Comparison of ENCODE assay signal across 14 cellular contexts in the genomic region with DNA sequence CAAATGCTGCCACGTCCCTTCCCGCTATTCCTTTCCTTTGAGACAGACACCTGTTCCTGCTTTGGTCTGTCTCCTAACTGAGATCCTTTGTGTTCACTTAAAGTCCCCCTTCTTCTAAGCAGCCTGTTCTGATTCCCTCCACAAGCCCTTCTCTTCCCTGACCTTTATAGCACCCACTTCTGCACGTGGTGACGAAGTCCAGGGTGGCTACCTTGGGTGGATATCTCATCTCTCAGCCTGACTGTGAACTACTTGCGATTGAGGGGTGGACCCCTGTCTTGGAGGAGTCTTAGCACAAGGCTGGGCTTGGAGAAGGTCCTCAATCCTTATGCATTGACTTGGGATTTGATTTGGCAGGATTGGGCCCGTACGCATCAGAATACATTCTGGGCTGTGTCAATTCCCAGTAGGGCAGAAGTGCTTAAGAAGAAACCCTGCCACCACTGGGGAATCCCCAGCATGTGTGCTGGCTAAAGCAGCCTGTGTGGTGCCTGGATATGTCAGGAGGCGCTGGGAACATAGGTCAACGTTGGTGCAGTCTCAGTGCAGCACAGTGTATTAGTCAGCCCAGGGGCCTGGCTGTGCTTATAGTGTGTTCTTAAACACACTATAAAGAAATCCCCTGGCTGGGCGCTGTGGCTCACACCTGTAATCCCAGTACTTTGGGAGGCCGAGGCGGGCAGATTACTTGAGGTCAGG. TPM values are rescaled to one million over a fixed set of nuclear protein-coding genes. Genes with fewer than 3 reads are reported as not detected.
DNase-seq lines count a peak whose midpoint lies in the region; ATAC-seq, FAIRE-seq and TF ChIP-seq lines count a peak whose summit lies in the region.
"Had no signal": no experiment of that assay in that cellular context is flagged by ENCODE, and none has a peak within 500 bp of the region (broad histone marks: within the 10 kb centered on the region; RNA-seq: fewer than 3 reads in every experiment).

No MANE protein-coding gene starts in this region.

- H3K27me3 ChIP-seq in H9 (ENCODE audit: insufficient read depth, low read length) (no peaks in the 10 kb centered on the region), GM12878 (replicated peaks in 1 of 2; ENCODE audit: control insufficient read depth in 2 of 2, insufficient read depth in 2 of 2, low read length in 1 of 2) (no peaks in the 10 kb centered on the region), thyroid gland (no peaks in the 10 kb centered on the region)
- H3K27me3 ChIP-seq: BE2C had no signal

- TF ChIP-seq CTCF in A549 (IDR thresholded peaks at IDR 0.05) (no peak), H9 (conservative IDR thresholded peaks at IDR 0.05) (no peak), GM12878 (IDR thresholded peaks at IDR 0.05 in 2 of 3, conservative IDR thresholded peaks at IDR 0.05 in 1 of 3; ENCODE audit: control insufficient read depth in 2 of 3, extremely low read depth in 1 of 3, insufficient read depth in 1 of 3, low read depth in 3 of 3, low read length in 3 of 3) (no peak), GM13976 (IDR thresholded peaks at IDR 0.05; ENCODE audit: borderline replicate concordance, control extremely low read depth, extremely low read depth, insufficient read depth, missing control alignments) (no peak), thyroid gland (IDR thresholded peaks at IDR 0.05) (no peak)

- CTCF ChIA-PET in A549 (lab: Yijun Ruan, JAX) = interaction anchor here (1.0 to 3.4 kb wide), 8 partner anchors 8 to 712 kb away, joined by 3 to 16 read pairs (median 3); no protein-coding TSS in a partner anchor
- CTCF ChIA-PET in GM12878 (lab: Yijun Ruan, JAX) = interaction anchor here (1.0 to 1.2 kb wide), 4 partner anchors 9 to 159 kb away, joined by 3 to 4 read pairs (median 3); no protein-coding TSS in a partner anchor

- H3K4me1 ChIP-seq in A549 (peaks cover 95% of the 10 kb centered on the region), H9 (ENCODE audit: insufficient read depth, low read length) (no peaks in the 10 kb centered on the region), GM12878 (ENCODE audit: control insufficient read depth, insufficient read depth, low read length) (peaks cover 6% of the 10 kb centered on the region), thyroid gland (peaks cover 0 to 24% of the 10 kb centered on the region in 2 donors)

- H3K36me3 ChIP-seq in GM12878 (ENCODE audit: control insufficient read depth in 2 of 2, insufficient read depth in 2 of 2, low read length in 1 of 2) (no peaks in the 10 kb centered on the region), thyroid gland (no peaks in the 10 kb centered on the region)
- H3K36me3 ChIP-seq: BE2C had no signal

- no peak overlapping the region for H4K8ac ChIP-seq in H9 (replicated peaks; ENCODE audit: insufficient read length, low read depth, low read length)

- no peaks in the 10 kb centered on the region for H3K23me2 ChIP-seq in H9 (ENCODE audit: insufficient read length, low read depth, low read length, poor library complexity, severe bottlenecking)

- peak overlapping the region in 2 of 3 experiments; percentile 7 to 31; a peak in 2 of 7 replicates for H3K27ac Mint-ChIP-seq in H9

- peaks cover 4% of the 10 kb centered on the region for H4K20me1 ChIP-seq in H9 (ENCODE audit: control insufficient read depth, insufficient read depth, insufficient read length)
- H4K20me1 ChIP-seq in GM12878 (ENCODE audit: control insufficient read depth, insufficient read depth) = no peaks in the 10 kb centered on the region

- FAIRE-seq in A549 (lab: Jason Lieb, UNC) = peak; percentile 7
- FAIRE-seq in GM12878 (lab: Jason Lieb, UNC) = no peak

- no peaks in the 10 kb centered on the region; the same call in none of the 2 replicates for H3K27me3 Mint-ChIP-seq in H9 (ENCODE audit: low read depth)

- H3K23ac ChIP-seq in H9 (ENCODE audit: insufficient read length, low read depth, low read length) = no peak overlapping the region

- H3K4me2 ChIP-seq in A549 (peak overlapping the region; percentile 26), H9 (ENCODE audit: insufficient read depth, insufficient read length, low read length) (no peak overlapping the region), GM12878 (ENCODE audit: control insufficient read depth, insufficient read depth) (no peak overlapping the region)

- intact Hi-C loops in GM12878 (cut with micrococcal nuclease; ENCODE audit: unreplicated experiment) (no loop called here), thyroid gland (cut with DNase I) (no loop called here)

- H3K79me1 ChIP-seq in H9 (ENCODE audit: insufficient read depth, low read depth, low read length, poor library complexity, severe bottlenecking) = no peaks in the 10 kb centered on the region

- no peak overlapping the region for H2BK5ac ChIP-seq in H9 (ENCODE audit: insufficient read length, low read length)

- peak overlapping the region; percentile 85 to 96 for H3K27ac ChIP-seq in A549
- no peak overlapping the region for H3K27ac ChIP-seq in H9 (ENCODE audit: insufficient read length, low read depth, low read length)
- no peak overlapping the region for H3K27ac ChIP-seq in GM12878 (ENCODE audit: control insufficient read depth, insufficient read depth)
- H3K27ac ChIP-seq in thyroid gland = no peak overlapping the region
- H3K27ac ChIP-seq: VCaP had no signal

- 48% methylated on average over 12 of the region's 12 CpGs for WGBS in A549 (ENCODE audit: missing lambda C conversion rate)
- whole genome bisulfite sequencing in H9 (ENCODE audit: extremely low coverage, insufficient read length, low lambda C conversion rate) = no CpG with 5 or more reads among the region's 12 CpGs
- WGBS in GM12878 (ENCODE audit: insufficient coverage, insufficient replicate concordance, low lambda C conversion rate, missing lambda C conversion rate) = 29% methylated on average over 12 of the region's 12 CpGs
- 85 to 92% methylated on average over 11 of the region's 12 CpGs for WGBS in thyroid gland, 2 donors

- in situ Hi-C loops in GM12878 (cut with MboI) (no loop called here), GM13976 (cut with MboI; ENCODE audit: low sequenced_read_pairs, unreplicated experiment) (no loop called here)

- no peak overlapping the region for H3K14ac ChIP-seq in H9 (ENCODE audit: insufficient read depth, low read length)

- RAD21 ChIA-PET in GM12878 (lab: Charles Lee; ENCODE audit: unreplicated experiment) = no interaction called here

- H3K4me1 Mint-ChIP-seq in H9 = peaks cover 16 to 25% of the 10 kb centered on the region in 2 experiments

- H3K9ac ChIP-seq in H9 (ENCODE audit: extremely low read depth, insufficient read length, low read length) = no peak overlapping the region
- no peak overlapping the region for H3K9ac ChIP-seq in GM12878 (ENCODE audit: control insufficient read depth, insufficient read depth, low read length)

- no peak overlapping the region for H3K56ac ChIP-seq in H9 (ENCODE audit: insufficient read length, low read depth, low read length)

- H3K4me3 ChIP-seq in A549 = no peak overlapping the region
- H3K4me3 ChIP-seq in GM12878 = no peak overlapping the region
- H3K4me3 ChIP-seq in thyroid gland (replicated peaks in 1 of 3) = no peak overlapping the region

- no peak overlapping the region for H3T11ph ChIP-seq in H9 (ENCODE audit: low read length)

- H4K5ac ChIP-seq in H9 (ENCODE audit: insufficient read length, low read depth, low read length) = no peak overlapping the region

- SMC1A ChIA-PET in GM12878 (lab: Charles Lee; ENCODE audit: uncharacterized antibody, unreplicated experiment) = no interaction called here

- no peak overlapping the region for H2AFZ ChIP-seq in H9 (ENCODE audit: low read length)
- no peak overlapping the region for H2AFZ ChIP-seq in GM12878 (ENCODE audit: control insufficient read depth, low read depth, low read length)

- no peak overlapping the region for H4K91ac ChIP-seq in H9 (ENCODE audit: insufficient read length, low read depth, low read length)

- no peak overlapping the region for H3K4me3 Mint-ChIP-seq in H9
- H3K4me3 Mint-ChIP-seq: activated T-cell treated with anti-CD3 and anti-CD28 coated beads, Interleukin-2, amount 50 U/mL, for 4 hours had no signal

- no peak overlapping the region for H2BK15ac ChIP-seq in H9 (ENCODE audit: low read depth, low read length)

- H3K79me2 ChIP-seq in H9 (ENCODE audit: insufficient read depth, low read length) (no peaks in the 10 kb centered on the region), GM12878 (ENCODE audit: control insufficient read depth, insufficient read depth, low read length) (no peaks in the 10 kb centered on the region)

- no peak overlapping the region for H2AK5ac ChIP-seq in H9 (ENCODE audit: insufficient read length, low read length)

- H3K36me3 Mint-ChIP-seq in H9 (ENCODE audit: insufficient read depth in 1 of 3, low read depth in 3 of 3) = no peaks in the 10 kb centered on the region

- H2BK120ac ChIP-seq in H9 (ENCODE audit: low read depth, low read length, poor library complexity, severe bottlenecking) = no peak overlapping the region

- no peak overlapping the region for H2BK12ac ChIP-seq in H9 (ENCODE audit: insufficient read length, low read depth, low read length)

- TF ChIP-seq RAD21 in A549 (conservative IDR thresholded peaks at IDR 0.05 in 1 of 2, IDR thresholded peaks at IDR 0.05 in 1 of 2) (no peak), GM12878 (IDR thresholded peaks at IDR 0.05; ENCODE audit: insufficient read depth, low read depth, low read length) (no peak)

- POLR2A ChIA-PET in A549 (lab: Yijun Ruan, JAX) = no interaction called here
- POLR2A ChIA-PET in GM12878 (lab: Charles Lee) = no interaction called here

- H3K9me3 Mint-ChIP-seq in H9 = no peaks in the 10 kb centered on the region
- H3K9me3 Mint-ChIP-seq: activated T-cell treated with anti-CD3 and anti-CD28 coated beads, Interleukin-2, amount 50 U/mL, for 4 hours had no signal

- peak; percentile 57 to 83 for DNase-seq in A549 (ENCODE audit: low read depth in 1 of 2, low spot score in 1 of 2)
- DNase-seq in H9 = no peak
- DNase-seq in GM12878 (ENCODE audit: low read depth, low spot score) = no peak
- DNase-seq in islet precursor cell = peak; percentile 78
- no peak for DNase-seq in GM13976 (ENCODE audit: low spot score)
- DNase-seq in NCI-H524 treated with DMSO at 0.1 percent for 48 hours (lab: John Stamatoyannopoulos, UW) = no peak
- DNase-seq in NCI-H446 (lab: John Stamatoyannopoulos, UW) = no peak
- no peak for DNase-seq in thyroid gland
- DNase-seq: activated T-cell treated with anti-CD3 and anti-CD28 coated beads, Interleukin-2, amount 50 U/mL, for 4 hours; BE2C; cerebellar nuclear complex; head of caudate nucleus; OCI-M1 had no signal

- H3K9me3 ChIP-seq in A549 = no peaks in the 10 kb centered on the region
- no peaks in the 10 kb centered on the region for H3K9me3 ChIP-seq in H9 (ENCODE audit: control insufficient read depth, low read depth, low read length)
- no peaks in the 10 kb centered on the region for H3K9me3 ChIP-seq in GM12878 (replicated peaks; ENCODE audit: control insufficient read depth, insufficient read depth, low read length)
- H3K9me3 ChIP-seq in thyroid gland = no peaks in the 10 kb centered on the region
- H3K9me3 ChIP-seq: BE2C had no signal

- H3K18ac ChIP-seq in H9 (ENCODE audit: insufficient read length, low read depth, low read length) = no peak overlapping the region

- TF ChIP-seq EP300 in A549 (IDR thresholded peaks at IDR 0.05) = no peak
- no peak for TF ChIP-seq EP300 in GM12878 (IDR thresholded peaks at IDR 0.05; ENCODE audit: borderline replicate concordance in 1 of 2, control insufficient read depth in 1 of 2, low read depth in 2 of 2, low read length in 2 of 2)

- TF ChIP-seq POLR2A in A549 (IDR thresholded peaks at IDR 0.05; ENCODE audit: low read length) (no peak; the same call in 1 of the 2 replicates), GM12878 (IDR thresholded peaks at IDR 0.05; ENCODE audit: low read depth, low read length) (no peak), thyroid gland (IDR thresholded peaks at IDR 0.05) (no peak)

- H3K4ac ChIP-seq in H9 (ENCODE audit: low read depth, low read length) = no peak overlapping the region

- ATAC-seq in A549 (peak; percentile 36 to 51), GM12878 (peak; percentile 82)
- ATAC-seq: activated T-cell treated with anti-CD3 and anti-CD28 coated beads, Interleukin-2, amount 50 U/mL, for 4 hours had no signal

- no peak overlapping the region for H2BK20ac ChIP-seq in H9 (ENCODE audit: low read depth, low read length, poor library complexity, severe bottlenecking)

- no TSS peak for BruUV-seq in GM12878 (replicated peaks; lab: Mats Ljungman, UMichigan)

RNA-seq across cellular contexts. Expression of a gene that starts 23.6 kb away (rescaled TPM):
- polyA plus RNA-seq in A549 (2011; rRNA removed) = 59.8 and 63.1 TPM in 2 replicates
- polyA plus RNA-seq in A549 (2012; cell fraction: cytosol; rRNA removed) = 62.9 and 86.5 TPM in 2 replicates
- 87.4 and 102 TPM in 2 replicates for polyA plus RNA-seq in A549 (2012; cell fraction: nucleus; rRNA removed)
- polyA plus RNA-seq in A549 (2017; fragmentation: RNase III; extraction: RNeasy Plus Mini Kit Qiagen cat#74134 plus additional on column Dnase treatment) = 38.3 to 56.4 TPM (median 46.0 TPM) in 3 replicates
- polyA minus RNA-seq in A549 (2011; rRNA and poly(A)+ RNA removed) = 76.5 and 77.5 TPM in 2 replicates
- 0.07 TPM in 1 of 2 replicates, not detected in the other for total RNA-seq in H9 (2021)
- total RNA-seq in GM12878 (2013; cell fraction: nucleolus; rRNA removed) = not detected in 2 replicates
- not detected in 2 replicates for total RNA-seq in GM12878 (2014; rRNA removed)
- total RNA-seq in GM12878 (2014; rRNA removed; fragmentation: Illumina TruSeq; extraction: Trizol) = not detected in 2 replicates
- total RNA-seq in GM12878 (2021) = 0.05 TPM in 1 of 2 replicates, not detected in the other
- not detected for polyA plus RNA-seq in GM12878 (2011; ENCODE audit: low read depth)
- polyA plus RNA-seq in GM12878 (2011; rRNA removed) = 0.01 TPM in 1 of 2 replicates, not detected in the other
- 0.02 TPM in 1 of 2 replicates, not detected in the other for polyA plus RNA-seq in GM12878 (2011; cell fraction: cytosol; rRNA removed)
- polyA plus RNA-seq in GM12878 (2011; cell fraction: nucleus; rRNA removed) = 0.03 TPM in 1 of 2 replicates, not detected in the other
- not detected in 2 replicates for polyA plus RNA-seq in GM12878 (2012)
- polyA plus RNA-seq in GM12878 (2014; fragmentation: Illumina TruSeq; extraction: Trizol) = not detected in 2 replicates
- not detected for polyA plus RNA-seq in GM12878 (2014; fragmentation: Nextera tagmentation; extraction: Ambion mirVana)
- not detected in 2 replicates for polyA plus RNA-seq in GM12878 (2014; rRNA removed)
- polyA plus RNA-seq in GM12878 (2016; fragmentation: Nextera tagmentation; extraction: Ambion mirVana) = not detected
- not detected in 2 replicates for polyA minus RNA-seq in GM12878 (2011; rRNA and poly(A)+ RNA removed)
- polyA minus RNA-seq in GM12878 (2011; cell fraction: cytosol; rRNA and poly(A)+ RNA removed) = 0.62 and 0.94 TPM in 2 replicates
- 0.12 and 0.19 TPM in 2 replicates for polyA minus RNA-seq in GM12878 (2011; cell fraction: nucleus; rRNA and poly(A)+ RNA removed)
- total RNA-seq in thyroid gland = 1 to 10 TPM in 1 of 4 donors, under 1 TPM in 1, not detected in 2; 0.34 to 1.6 TPM

Comparison
In these comparisons a context has a peak if more than half of its experiments do, and no peak if none do; other contexts are left out.
1. DNase-seq: peak in A549 (2 of 2) and islet precursor cell (single experiment); none in H9 (single experiment), GM12878 (single experiment), GM13976 (single experiment), NCI-H524 treated with DMSO at 0.1 percent for 48 hours (single experiment), NCI-H446 (0 of 2) and thyroid gland (0 of 2).
2. H3K27ac ChIP-seq: peak in A549 (2 of 2); none in H9 (single experiment), GM12878 (single experiment) and thyroid gland (0 of 3).